2 cellular contexts compared by ENCODE assay signal in genomic region chr16:57192146-57192545, GRCh38.
TF ChIP-seq lines count a peak whose summit lies in the region.

No MANE protein-coding gene starts in this region.

TF ChIP-seq in IMR-90, 13 proteins besides CTCF, POLR2A, EP300 and RAD21:
- no peak for TF ChIP-seq FOS (IDR thresholded peaks at IDR 0.05; ENCODE audit: low read depth, low read length)
- TF ChIP-seq CEBPB (IDR thresholded peaks at IDR 0.05; ENCODE audit: low read depth, low read length) = no peak
- TF ChIP-seq ELK1 (IDR thresholded peaks at IDR 0.05; ENCODE audit: borderline replicate concordance, low read depth, low read length) = no peak

TF ChIP-seq in endothelial cell of umbilical vein, 7 proteins besides CTCF, POLR2A, EP300 and RAD21:
- TF ChIP-seq GATA2 (IDR thresholded peaks at IDR 0.05; ENCODE audit: insufficient read depth, insufficient read length, low read depth, low read length) = no peak
- TF ChIP-seq FOS (IDR thresholded peaks at IDR 0.05; ENCODE audit: borderline replicate concordance, insufficient read depth, low read length) = no peak
- TF ChIP-seq JUN (IDR thresholded peaks at IDR 0.05; ENCODE audit: borderline replicate concordance, insufficient read depth, insufficient read length, low read depth) = no peak
- TF ChIP-seq, protein P1, sequence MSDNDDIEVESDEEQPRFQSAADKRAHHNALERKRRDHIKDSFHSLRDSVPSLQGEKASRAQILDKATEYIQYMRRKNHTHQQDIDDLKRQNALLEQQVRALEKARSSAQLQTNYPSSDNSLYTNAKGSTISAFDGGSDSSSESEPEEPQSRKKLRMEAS (IDR thresholded peaks at IDR 0.05; ENCODE audit: insufficient read depth, insufficient read length) = no peak
- no peak for TF ChIP-seq POLR2AphosphoS5 (IDR thresholded peaks at IDR 0.05; ENCODE audit: insufficient read depth, low read depth, low read length)
- no peak for TF ChIP-seq MYC (IDR thresholded peaks at IDR 0.05; ENCODE audit: low read depth, low read length)
- TF ChIP-seq EZH2 (IDR thresholded peaks at IDR 0.05; ENCODE audit: borderline replicate concordance, low read depth, low read length, severe bottlenecking) = no peak
